23 cellular contexts compared by ENCODE assay signal in genomic region chr1:40626383-40626770, GRCh38. TPM values are rescaled to one million over a fixed set of nuclear protein-coding genes. Genes with fewer than 3 reads are reported as not detected.
DNase-seq lines count a peak whose midpoint lies in the region; ATAC-seq and TF ChIP-seq lines count a peak whose summit lies in the region.
"Had no signal": no experiment of that assay in that cellular context is flagged by ENCODE, and none has a peak within 500 bp of the region (broad histone marks: within the 10 kb centered on the region; RNA-seq: fewer than 3 reads in every experiment).

No MANE protein-coding gene starts in this region.

- peak overlapping the region; percentile 42 for H3K4me2 ChIP-seq in Loucy (ENCODE audit: low read depth, low read length, poor library complexity, severe bottlenecking)

- H3K9me2 ChIP-seq in Loucy (replicated peaks; ENCODE audit: low read depth, low read length): no peaks in the 10 kb centered on the region

- peaks cover 8% of the 10 kb centered on the region; the same call in 1 of the 2 replicates for H3K79me2 ChIP-seq in Loucy (ENCODE audit: insufficient read depth, low read length)

- H3K4me1 Mint-ChIP-seq in CD4-positive, CD25-positive, alpha-beta regulatory T cell: peaks cover 0 to 25% (median 7%) of the 10 kb centered on the region in 4 donors
- peaks cover 24% of the 10 kb centered on the region for H3K4me1 Mint-ChIP-seq in activated CD4-positive, alpha-beta T cell treated with anti-CD3 and anti-CD28 coated beads, Interleukin-2, amount 10 ng/mL, durations not matched to agents 7 days and 5 days
- peaks cover 5 to 28% (median 24%) of the 10 kb centered on the region in 4 donors for H3K4me1 Mint-ChIP-seq in naive thymus-derived CD8-positive, alpha-beta T cell
- H3K4me1 Mint-ChIP-seq: H9 had no signal

- H3K27ac ChIP-seq in CD4-positive, CD25-positive, alpha-beta regulatory T cell (ENCODE audit: insufficient read depth, low read length, poor library complexity, severe bottlenecking): no peak overlapping the region
- H3K27ac ChIP-seq in temporal lobe (ENCODE audit: low read depth, low read length): peak overlapping the region; percentile 13
- H3K27ac ChIP-seq: GM23248, RWPE1 had no signal

- peaks cover 4% of the 10 kb centered on the region for H3K36me3 Mint-ChIP-seq in CD4-positive, CD25-positive, alpha-beta regulatory T cell
- peaks cover 3% of the 10 kb centered on the region for H3K36me3 Mint-ChIP-seq in activated CD4-positive, alpha-beta T cell treated with anti-CD3 and anti-CD28 coated beads, Interleukin-2, amount 10 ng/mL, durations not matched to agents 7 days and 5 days (ENCODE audit: low read depth)
- no peaks in the 10 kb centered on the region for H3K36me3 Mint-ChIP-seq in naive thymus-derived CD8-positive, alpha-beta T cell

- H3K4me3 Mint-ChIP-seq in CD4-positive, CD25-positive, alpha-beta regulatory T cell: no peak overlapping the region
- H3K4me3 Mint-ChIP-seq in activated CD4-positive, alpha-beta T cell treated with anti-CD3 and anti-CD28 coated beads, Interleukin-2, amount 10 ng/mL, durations not matched to agents 7 days and 5 days: no peak overlapping the region
- no peak overlapping the region for H3K4me3 Mint-ChIP-seq in naive thymus-derived CD8-positive, alpha-beta T cell
- H3K4me3 Mint-ChIP-seq: B cell, H9, HFFc6 had no signal

- H4K20me1 ChIP-seq in Loucy (ENCODE audit: insufficient read depth, low read length, poor library complexity, severe bottlenecking): no peaks in the 10 kb centered on the region

- CTCF ChIA-PET in activated CD4-positive, alpha-beta T cell treated with anti-CD3 and anti-CD28 coated beads, Interleukin-2, amount 10 ng/mL, durations not matched to agents 7 days and 5 days (lab: Charles Lee): interaction anchor here (1.8 kb wide), 1 partner anchor 223 kb away, joined by 5 read pairs; no protein-coding TSS in a partner anchor

- H3K27me3 ChIP-seq in CD4-positive, CD25-positive, alpha-beta regulatory T cell (ENCODE audit: control insufficient read depth, insufficient read depth, low read length): no peaks in the 10 kb centered on the region
- no peaks in the 10 kb centered on the region for H3K27me3 ChIP-seq in Loucy (ENCODE audit: insufficient read depth, low read length, poor library complexity, severe bottlenecking)

- TF ChIP-seq CTCF in Loucy (conservative IDR thresholded peaks at IDR 0.05; ENCODE audit: low read length): no peak

- H3K9me3 Mint-ChIP-seq in CD4-positive, CD25-positive, alpha-beta regulatory T cell: no peaks in the 10 kb centered on the region
- H3K9me3 Mint-ChIP-seq in activated CD4-positive, alpha-beta T cell treated with anti-CD3 and anti-CD28 coated beads, Interleukin-2, amount 10 ng/mL, durations not matched to agents 7 days and 5 days: no peaks in the 10 kb centered on the region
- H3K9me3 Mint-ChIP-seq in naive thymus-derived CD8-positive, alpha-beta T cell: no peaks in the 10 kb centered on the region
- H3K9me3 Mint-ChIP-seq: H9, HFFc6 had no signal

- peaks cover 8% of the 10 kb centered on the region for H3K4me1 ChIP-seq in CD4-positive, CD25-positive, alpha-beta regulatory T cell (ENCODE audit: control insufficient read depth, insufficient read depth, low read length, poor library complexity, severe bottlenecking)
- peaks cover 79% of the 10 kb centered on the region for H3K4me1 ChIP-seq in Loucy (ENCODE audit: insufficient read depth, low read length, poor library complexity, severe bottlenecking)

- no peaks in the 10 kb centered on the region for H3K36me3 ChIP-seq in CD4-positive, CD25-positive, alpha-beta regulatory T cell (ENCODE audit: control insufficient read depth, insufficient read depth, low read length)
- H3K36me3 ChIP-seq in Loucy (ENCODE audit: insufficient read depth, low read length): no peaks in the 10 kb centered on the region; the same call in 1 of the 2 replicates

- DNase-seq in CD4-positive, CD25-positive, alpha-beta regulatory T cell: no peak
- DNase-seq in islet precursor cell: peak; percentile 50
- DNase-seq in germinal center (ENCODE audit: low spot score): no peak
- no peak for DNase-seq in activated CD4-positive, alpha-beta T cell treated with anti-CD3 and anti-CD28 coated beads, Interleukin-2, amount 10 ng/mL, durations not matched to agents 7 days and 5 days
- DNase-seq in naive thymus-derived CD8-positive, alpha-beta T cell: no peak
- DNase-seq: DMS153, DND-41, H9, HFFc6, KBM-7, NCI-H1092 treated with DMSO at 0.1 percent for 48 hours, NCI-H1436, NCI-H187, NCI-H2081 treated with DMSO at 0.1 percent for 48 hours, NCI-H2171, NCI-H510A, NCI-H69, SHP77 treated with DMSO at 0.1 percent for 48 hours had no signal

- H3K9ac ChIP-seq in Loucy (ENCODE audit: low read depth, low read length, poor library complexity, severe bottlenecking): peak overlapping the region; percentile 34
- H3K9ac ChIP-seq: GM23248 had no signal

- peak overlapping the region in 2 of 3 donors; percentile 51 to 69 for H3K27ac Mint-ChIP-seq in CD4-positive, CD25-positive, alpha-beta regulatory T cell
- H3K27ac Mint-ChIP-seq in activated CD4-positive, alpha-beta T cell treated with anti-CD3 and anti-CD28 coated beads, Interleukin-2, amount 10 ng/mL, durations not matched to agents 7 days and 5 days: no peak overlapping the region
- no peak overlapping the region for H3K27ac Mint-ChIP-seq in naive thymus-derived CD8-positive, alpha-beta T cell
- H3K27ac Mint-ChIP-seq: B cell, HFFc6 had no signal

- no peak for ATAC-seq in CD4-positive, CD25-positive, alpha-beta regulatory T cell (ENCODE audit: low read depth in 2 of 2)
- no peak for ATAC-seq in naive thymus-derived CD8-positive, alpha-beta T cell

- H3F3A ChIP-seq in Loucy (ENCODE audit: low read depth): peaks cover 10% of the 10 kb centered on the region

- H2AFZ ChIP-seq in Loucy (ENCODE audit: low read length): no peak overlapping the region
- H2AFZ ChIP-seq: GM23248 had no signal

- H3K4me3 ChIP-seq in CD4-positive, CD25-positive, alpha-beta regulatory T cell (ENCODE audit: low read depth, low read length): no peak overlapping the region
- H3K4me3 ChIP-seq in Loucy (ENCODE audit: low read length, poor library complexity, severe bottlenecking): no peak overlapping the region
- H3K4me3 ChIP-seq: GM23248 had no signal

- POLR2A ChIA-PET in activated CD4-positive, alpha-beta T cell treated with anti-CD3 and anti-CD28 coated beads, Interleukin-2, amount 10 ng/mL, durations not matched to agents 7 days and 5 days (lab: Charles Lee): no interaction called here
- POLR2A ChIA-PET in naive thymus-derived CD8-positive, alpha-beta T cell (lab: Charles Lee): no interaction called here

- H3K9me3 ChIP-seq in CD4-positive, CD25-positive, alpha-beta regulatory T cell (ENCODE audit: control insufficient read depth in 2 of 2, low read length in 2 of 2): no peaks in the 10 kb centered on the region
- no peaks in the 10 kb centered on the region for H3K9me3 ChIP-seq in Loucy (ENCODE audit: insufficient read depth, low read depth, low read length)

- H3K27me3 Mint-ChIP-seq in CD4-positive, CD25-positive, alpha-beta regulatory T cell: no peaks in the 10 kb centered on the region
- no peaks in the 10 kb centered on the region for H3K27me3 Mint-ChIP-seq in activated CD4-positive, alpha-beta T cell treated with anti-CD3 and anti-CD28 coated beads, Interleukin-2, amount 10 ng/mL, durations not matched to agents 7 days and 5 days
- peaks cover 0 to 8% (median 0%) of the 10 kb centered on the region in 5 donors for H3K27me3 Mint-ChIP-seq in naive thymus-derived CD8-positive, alpha-beta T cell

RNA-seq across cellular contexts. Expression of gene RIMS3, which starts 39.1 kb away (rescaled TPM):
- total RNA-seq in CD4-positive, CD25-positive, alpha-beta regulatory T cell: 3.8 TPM
- polyA plus RNA-seq in CD4-positive, CD25-positive, alpha-beta regulatory T cell: 1 to 10 TPM; 1.0 to 3.3 (median 1.6) TPM
- total RNA-seq in temporal lobe: 20.4 TPM
- total RNA-seq in activated CD4-positive, alpha-beta T cell treated with anti-CD3 and anti-CD28 coated beads, Interleukin-2, amount 10 ng/mL, durations not matched to agents 7 days and 5 days: 1 to 10 TPM; 4.0 to 5.4 TPM
- total RNA-seq in naive thymus-derived CD8-positive, alpha-beta T cell: 1 to 10 TPM; 1.2 to 2.0 TPM
- polyA plus RNA-seq in naive thymus-derived CD8-positive, alpha-beta T cell: 1 to 10 TPM in 2 of 3 donors, under 1 TPM in 1; 0.76 to 1.5 (median 1.0) TPM
- total RNA-seq: GM23248 had no signal

Comparison
In these comparisons a context has a peak if more than half of its experiments do, and no peak if none do; other contexts are left out.
1. H3K27ac Mint-ChIP-seq: peak in CD4-positive, CD25-positive, alpha-beta regulatory T cell (2 of 3); none in activated CD4-positive, alpha-beta T cell treated with anti-CD3 and anti-CD28 coated beads, Interleukin-2, amount 10 ng/mL, durations not matched to agents 7 days and 5 days (single experiment) and naive thymus-derived CD8-positive, alpha-beta T cell (0 of 10).